8 cellular contexts compared by ENCODE assay signal in genomic region chr5:79109527-79110492, GRCh38. TPM values are rescaled to one million over a fixed set of nuclear protein-coding genes. Genes with fewer than 3 reads are reported as not detected.
A peak's percentile ranks its signal among the peaks of the same experiment; 100 is the strongest.
DNase-seq lines count a peak whose midpoint lies in the region; ATAC-seq and TF ChIP-seq lines count a peak whose summit lies in the region.

No MANE protein-coding gene starts in this region.

- TF ChIP-seq EP300 in transverse colon (IDR thresholded peaks at IDR 0.05; ENCODE audit: low read depth), result no peak

- peak; percentile 52; the same call in 1 of the 2 replicates for TF ChIP-seq CTCF in WTC11 (IDR thresholded peaks at IDR 0.05)
- TF ChIP-seq CTCF in transverse colon (IDR thresholded peaks at IDR 0.05), result peak in 4 of 5 experiments; percentile 12 to 36 (median 26)

- TF ChIP-seq POLR2A in transverse colon (IDR thresholded peaks at IDR 0.05), result no peak

- no peaks in the 10 kb centered on the region for H3K9me3 Mint-ChIP-seq in WTC11

- H3K27me3 ChIP-seq in transverse colon, result peaks cover 53% of the 10 kb centered on the region

- CTCF ChIA-PET in WTC11 (lab: Charles Lee), result interaction anchor here (0.5 to 1.6 kb wide), 5 partner anchors 23 to 499 kb away, joined by 3 to 15 read pairs (median 10); no protein-coding TSS in a partner anchor

- H3K4me1 Mint-ChIP-seq in WTC11, result peaks cover 8% of the 10 kb centered on the region; the same call in 1 of the 2 replicates

- peaks cover 47% of the 10 kb centered on the region for H3K27me3 Mint-ChIP-seq in WTC11 (ENCODE audit: low read depth)

- in situ Hi-C loops in transverse colon (cut with MboI; ENCODE audit: low pct_ligation_motif_present in 1 of 4, low pct_unique_long_range_greater_than_20kb in 1 of 4, low sequenced_read_pairs in 3 of 4), result no loop called here

- intact Hi-C loops in Right ventricle myocardium superior (cut with DNase I) (loop anchor here (5.0 kb wide), 1 partner anchor 83 kb away; no protein-coding TSS in a partner anchor), left cardiac atrium (cut with DNase I) (loop anchor here in 1 of 2 donors (5.0 kb wide), 1 partner anchor 83 kb away; no protein-coding TSS in a partner anchor), transverse colon (cut with DNase I; ENCODE audit: low total_unique reads) (no loop called here)

- no peak overlapping the region for H3K27ac ChIP-seq in transverse colon

- H3K36me3 ChIP-seq in transverse colon, result no peaks in the 10 kb centered on the region

- H3K4me3 Mint-ChIP-seq in WTC11, result no peak overlapping the region

- H3K36me3 Mint-ChIP-seq in WTC11, result no peaks in the 10 kb centered on the region

- H3K9me3 ChIP-seq in transverse colon, result no peaks in the 10 kb centered on the region

- DNase-seq in Right ventricle myocardium superior (peak; percentile 58), left cardiac atrium (no peak), WTC11 (ENCODE audit: low spot score) (peak; percentile 64), germinal center (ENCODE audit: low spot score) (peak; percentile 22), transverse colon (no peak), NCI-H2081 treated with DMSO at 0.1 percent for 48 hours (lab: John Stamatoyannopoulos, UW) (no peak), NCI-H2029 (lab: John Stamatoyannopoulos, UW) (no peak)

- H3K4me3 ChIP-seq in transverse colon, result no peak overlapping the region

- peak; percentile 62 for ATAC-seq in Right ventricle myocardium superior (ENCODE audit: poor library complexity)
- no peak for ATAC-seq in left cardiac atrium
- peak; percentile 71 for ATAC-seq in WTC11
- ATAC-seq in HG03280 (IDR thresholded peaks at IDR 0.05; ENCODE audit: unreplicated experiment), result no peak

- WGBS in transverse colon (ENCODE audit: low coverage in 1 of 2), 2 donors, result 58 to 60% methylated on average over 12 to 15 of the region's 15 CpGs

- peaks cover 0 to 15% (median 8%) of the 10 kb centered on the region in 4 donors for H3K4me1 ChIP-seq in transverse colon

- POLR2A ChIA-PET in WTC11 (lab: Charles Lee), result no interaction called here

- H3K27ac Mint-ChIP-seq in WTC11, result no peak overlapping the region

TF ChIP-seq in WTC11, 78 proteins besides CTCF, POLR2A, EP300 and RAD21:
- TF ChIP-seq CREB1 (CRISPR knock-in tag; IDR thresholded peaks at IDR 0.05), result no peak
- TF ChIP-seq CREM (CRISPR knock-in tag; IDR thresholded peaks at IDR 0.05), result no peak
- TF ChIP-seq TEAD1 (CRISPR knock-in tag; IDR thresholded peaks at IDR 0.05), result no peak
- TF ChIP-seq ZNF396 (CRISPR knock-in tag; IDR thresholded peaks at IDR 0.05; ENCODE audit: borderline replicate concordance), result no peak
- TF ChIP-seq ARID4B (CRISPR knock-in tag; IDR thresholded peaks at IDR 0.05; ENCODE audit: borderline replicate concordance), result no peak
- TF ChIP-seq FOXJ3 (CRISPR knock-in tag; IDR thresholded peaks at IDR 0.05; ENCODE audit: borderline replicate concordance), result no peak
- TF ChIP-seq ZNF219 (CRISPR knock-in tag; IDR thresholded peaks at IDR 0.05; ENCODE audit: borderline replicate concordance), result no peak
- TF ChIP-seq ZNF232 (CRISPR knock-in tag; IDR thresholded peaks at IDR 0.05), result no peak
- no peak for TF ChIP-seq MAX (CRISPR knock-in tag; IDR thresholded peaks at IDR 0.05)
- TF ChIP-seq USF2 (CRISPR knock-in tag; IDR thresholded peaks at IDR 0.05), result no peak
- no peak for TF ChIP-seq NFATC4 (CRISPR knock-in tag; IDR thresholded peaks at IDR 0.05)
- no peak for TF ChIP-seq FOXP4 (CRISPR knock-in tag; IDR thresholded peaks at IDR 0.05)
- no peak for TF ChIP-seq OVOL2 (CRISPR knock-in tag; IDR thresholded peaks at IDR 0.05; ENCODE audit: borderline replicate concordance)
- TF ChIP-seq PREB (CRISPR knock-in tag; IDR thresholded peaks at IDR 0.05; ENCODE audit: borderline replicate concordance), result no peak
- TF ChIP-seq ZBTB21 (CRISPR knock-in tag; IDR thresholded peaks at IDR 0.05; ENCODE audit: borderline replicate concordance), result no peak
- TF ChIP-seq ZNF121 (CRISPR knock-in tag; IDR thresholded peaks at IDR 0.05), result no peak
- no peak for TF ChIP-seq ELF4 (CRISPR knock-in tag; IDR thresholded peaks at IDR 0.05; ENCODE audit: low read depth)
TF ChIP-seq in WTC11: peak in this region for 0.

RNA-seq across cellular contexts. Expression of gene BHMT, which starts 1.8 kb away (rescaled TPM):
- total RNA-seq in Right ventricle myocardium superior (0.11 TPM), left cardiac atrium (under 1 TPM; 0.18 to 0.44 TPM), WTC11 (2021) (1.1 to 1.2 TPM (median 1.1 TPM) in 3 replicates), transverse colon (not detected)

RNA-seq across cellular contexts. Expression of gene BHMT2, which starts 40.2 kb away (rescaled TPM):
- total RNA-seq in Right ventricle myocardium superior, result 10.0 TPM
- 10 to 100 TPM; 16.3 to 21.5 TPM for total RNA-seq in left cardiac atrium
- total RNA-seq in WTC11 (2021), result 0.11 to 0.27 TPM in 2 of 3 replicates, not detected in the other
- 10 to 100 TPM in 1 of 4 donors, 1 to 10 TPM in 3; 1.6 to 12.1 (median 2.5) TPM for total RNA-seq in transverse colon

RNA-seq across cellular contexts. Expression of gene DMGDH, which starts 40.3 kb away (rescaled TPM):
- total RNA-seq in Right ventricle myocardium superior, result 2.2 TPM
- total RNA-seq in left cardiac atrium, result 1 to 10 TPM; 3.0 to 3.3 TPM
- total RNA-seq in WTC11 (2021), result 0.21 to 0.37 TPM (median 0.35 TPM) in 3 replicates
- total RNA-seq in transverse colon, result 1 to 10 TPM in 1 of 4 donors, under 1 TPM in 1, not detected in 2; 0.41 to 2.7 TPM

Comparison
In these comparisons a context has a peak if more than half of its experiments do, and no peak if none do; other contexts are left out.
1. ATAC-seq: peak in Right ventricle myocardium superior (single experiment) and WTC11 (single experiment); none in left cardiac atrium (0 of 2) and HG03280 (single experiment).
2. DNase-seq: peak in Right ventricle myocardium superior (single experiment), WTC11 (single experiment) and germinal center (single experiment); none in left cardiac atrium (single experiment), transverse colon (single experiment), NCI-H2081 treated with DMSO at 0.1 percent for 48 hours (single experiment) and NCI-H2029 (single experiment).